ENCODE assay signal across 8 cellular contexts in genomic region chr15:90956551-90957104, GRCh38. TPM values are rescaled to one million over a fixed set of nuclear protein-coding genes. Genes with fewer than 3 reads are reported as not detected.
DNase-seq lines count a peak whose midpoint lies in the region; ATAC-seq and TF ChIP-seq lines count a peak whose summit lies in the region.

No MANE protein-coding gene starts in this region.

- TF ChIP-seq CTCF in OCI-LY3 (IDR thresholded peaks at IDR 0.05; ENCODE audit: low read depth, low read length): no peak

- peak overlapping the region; percentile 66 to 90 (median 72) for H3K4me3 Mint-ChIP-seq in naive thymus-derived CD8-positive, alpha-beta T cell
- peak overlapping the region; percentile 76 to 96 for H3K4me3 Mint-ChIP-seq in stimulated activated naive B cell treated with anti-CD40 and anti-IgM and Interleukin-4, amounts not matched to agents 10 μg/mL and 1 μg/mL and 100 μg/mL, for 72 hours

- ATAC-seq in HG02678 (IDR thresholded peaks at IDR 0.05; ENCODE audit: unreplicated experiment) (peak; percentile 38), HG03520 (IDR thresholded peaks at IDR 0.05; ENCODE audit: unreplicated experiment) (no peak)
- no peak for ATAC-seq in naive thymus-derived CD8-positive, alpha-beta T cell
- ATAC-seq in stimulated activated naive B cell treated with anti-CD40 and anti-IgM and Interleukin-4, amounts not matched to agents 10 μg/mL and 1 μg/mL and 100 μg/mL, for 72 hours (replicated peaks): peak; percentile 14 to 28

- peak; percentile 93 for DNase-seq in AG20443 (ENCODE audit: low spot score)
- DNase-seq in activated T-helper 9 cell treated with anti-CD3 and anti-CD28 coated beads, Interleukin-2, amount 50 U/mL, for 16 hours (ENCODE audit: low read depth): peak; percentile 55
- peak; percentile 64 for DNase-seq in fibroblast of peridontal ligament (ENCODE audit: extremely low read depth)
- DNase-seq in naive thymus-derived CD8-positive, alpha-beta T cell: peak in 9 of 10 donors; percentile 31 to 80 (median 46)
- no peak for DNase-seq in stimulated activated naive B cell treated with anti-CD40 and anti-IgM and Interleukin-4, amounts not matched to agents 10 μg/mL and 1 μg/mL and 100 μg/mL, for 72 hours

- H3K36me3 ChIP-seq in OCI-LY3 (replicated peaks; ENCODE audit: low read depth, low read length): peaks cover 35% of the 10 kb centered on the region

- H3K27me3 Mint-ChIP-seq in naive thymus-derived CD8-positive, alpha-beta T cell: no peaks in the 10 kb centered on the region
- no peaks in the 10 kb centered on the region for H3K27me3 Mint-ChIP-seq in stimulated activated naive B cell treated with anti-CD40 and anti-IgM and Interleukin-4, amounts not matched to agents 10 μg/mL and 1 μg/mL and 100 μg/mL, for 72 hours

- H3K4me1 Mint-ChIP-seq in naive thymus-derived CD8-positive, alpha-beta T cell: peaks cover 4 to 23% (median 12%) of the 10 kb centered on the region in 4 donors
- peaks cover 12 to 27% of the 10 kb centered on the region in 2 donors for H3K4me1 Mint-ChIP-seq in stimulated activated naive B cell treated with anti-CD40 and anti-IgM and Interleukin-4, amounts not matched to agents 10 μg/mL and 1 μg/mL and 100 μg/mL, for 72 hours

- H3K36me3 Mint-ChIP-seq in naive thymus-derived CD8-positive, alpha-beta T cell: peaks cover 0 to 21% (median 0%) of the 10 kb centered on the region in 3 donors
- peaks cover 39 to 51% of the 10 kb centered on the region in 2 donors for H3K36me3 Mint-ChIP-seq in stimulated activated naive B cell treated with anti-CD40 and anti-IgM and Interleukin-4, amounts not matched to agents 10 μg/mL and 1 μg/mL and 100 μg/mL, for 72 hours

- peak overlapping the region in 3 of 10 donors; percentile 41 to 97 (median 48) for H3K27ac Mint-ChIP-seq in naive thymus-derived CD8-positive, alpha-beta T cell
- H3K27ac Mint-ChIP-seq in stimulated activated naive B cell treated with anti-CD40 and anti-IgM and Interleukin-4, amounts not matched to agents 10 μg/mL and 1 μg/mL and 100 μg/mL, for 72 hours: peak overlapping the region; percentile 51

- no peaks in the 10 kb centered on the region for H3K9me3 Mint-ChIP-seq in naive thymus-derived CD8-positive, alpha-beta T cell
- H3K9me3 Mint-ChIP-seq in stimulated activated naive B cell treated with anti-CD40 and anti-IgM and Interleukin-4, amounts not matched to agents 10 μg/mL and 1 μg/mL and 100 μg/mL, for 72 hours: no peaks in the 10 kb centered on the region

- POLR2A ChIA-PET in naive thymus-derived CD8-positive, alpha-beta T cell (lab: Charles Lee): interaction anchor here (0.9 to 4.4 kb wide), 3 partner anchors 23 to 93 kb away, joined by 3 to 56 read pairs (median 4); partner anchors contain the start of genes HDDC3 and UNC45A

- H3K9me3 ChIP-seq in OCI-LY3 (ENCODE audit: insufficient read depth, low read length): no peaks in the 10 kb centered on the region

- H3K27me3 ChIP-seq in OCI-LY3 (ENCODE audit: low read depth, low read length): no peaks in the 10 kb centered on the region

- H3K4me1 ChIP-seq in OCI-LY3 (ENCODE audit: low read length): peaks cover 10% of the 10 kb centered on the region

- H4K20me1 ChIP-seq in OCI-LY3 (ENCODE audit: insufficient read depth, low read length): no peaks in the 10 kb centered on the region

- H2AFZ ChIP-seq in OCI-LY3 (ENCODE audit: low read depth, low read length): no peak overlapping the region

- H3K27ac ChIP-seq in OCI-LY3 (ENCODE audit: low read length): no peak overlapping the region

- H3K9ac ChIP-seq in OCI-LY3 (ENCODE audit: low read length): no peak overlapping the region

- H3K79me2 ChIP-seq in OCI-LY3 (ENCODE audit: low read length): peaks cover 29% of the 10 kb centered on the region

- H3K4me2 ChIP-seq in OCI-LY3 (ENCODE audit: low read length): peak overlapping the region; percentile 68; the same call in 1 of the 2 replicates

- H3K4me3 ChIP-seq in OCI-LY3 (ENCODE audit: low read length): no peak overlapping the region

RNA-seq across cellular contexts. Expression of gene RCCD1, which starts 1.9 kb away (rescaled TPM):
- 10 to 100 TPM; 15.7 to 15.8 TPM for total RNA-seq in naive thymus-derived CD8-positive, alpha-beta T cell
- polyA plus RNA-seq in naive thymus-derived CD8-positive, alpha-beta T cell: 1 to 10 TPM; 2.2 to 4.7 (median 3.1) TPM

RNA-seq across cellular contexts. Expression of gene UNC45A, which starts 21.5 kb away (rescaled TPM):
- total RNA-seq in naive thymus-derived CD8-positive, alpha-beta T cell: 10 to 100 TPM; 53.7 to 57.9 TPM
- polyA plus RNA-seq in naive thymus-derived CD8-positive, alpha-beta T cell: 10 to 100 TPM; 53.4 to 73.7 (median 70.3) TPM

RNA-seq across cellular contexts. Expression of gene HDDC3, which starts 24.3 kb away (rescaled TPM):
- total RNA-seq in naive thymus-derived CD8-positive, alpha-beta T cell: 10 to 100 TPM; 30.1 to 31.8 TPM
- 10 to 100 TPM; 34.1 to 47.6 (median 45.5) TPM for polyA plus RNA-seq in naive thymus-derived CD8-positive, alpha-beta T cell

RNA-seq across cellular contexts. Expression of gene PRC1, which starts 37.7 kb away (rescaled TPM):
- 1 to 10 TPM; 4.4 to 5.0 TPM for total RNA-seq in naive thymus-derived CD8-positive, alpha-beta T cell
- 1 to 10 TPM in 2 of 3 donors, under 1 TPM in 1; 0.77 to 2.3 (median 1.2) TPM for polyA plus RNA-seq in naive thymus-derived CD8-positive, alpha-beta T cell

RNA-seq across cellular contexts. Expression of gene MAN2A2, which starts 53.5 kb away (rescaled TPM):
- total RNA-seq in naive thymus-derived CD8-positive, alpha-beta T cell: 100 to 1,000 TPM; 126 to 139 TPM
- 1 to 10 TPM; 3.1 to 8.6 (median 3.7) TPM for polyA plus RNA-seq in naive thymus-derived CD8-positive, alpha-beta T cell

Comparison
In these comparisons a context has a peak if more than half of its experiments do, and no peak if none do; other contexts are left out.
1. ATAC-seq: peak in HG02678 (single experiment) and stimulated activated naive B cell treated with anti-CD40 and anti-IgM and Interleukin-4, amounts not matched to agents 10 μg/mL and 1 μg/mL and 100 μg/mL, for 72 hours (2 of 2); none in naive thymus-derived CD8-positive, alpha-beta T cell (0 of 2) and HG03520 (single experiment).